In genomic region chr11:66727282-66727882, GRCh38 we compare ENCODE assay signal across 8 cellular contexts. TPM values are rescaled to one million over a fixed set of nuclear protein-coding genes. Genes with fewer than 3 reads are reported as not detected.
DNase-seq lines count a peak whose midpoint lies in the region; ATAC-seq, FAIRE-seq and TF ChIP-seq lines count a peak whose summit lies in the region.

No MANE protein-coding gene starts in this region.

- H3K36me3 ChIP-seq in HepG2 (replicated peaks in 1 of 2; ENCODE audit: control insufficient read depth in 1 of 2, insufficient read depth in 2 of 2, low read length in 2 of 2) (no peaks in the 10 kb centered on the region), subcutaneous abdominal adipose tissue (ENCODE audit: control insufficient read depth in 5 of 5, insufficient read depth in 5 of 5, low read length in 5 of 5) (no peaks in the 10 kb centered on the region)

- in situ Hi-C loops in HepG2 (cut with HindIII; ENCODE audit: extremely low pct_ligation_motif_present, low pct_unique_long_range_greater_than_20kb) = no loop called here

- H3K27ac ChIP-seq in HepG2 (ENCODE audit: extremely low read length, insufficient read depth, low read length) (no peak overlapping the region), subcutaneous abdominal adipose tissue (ENCODE audit: low read depth, low read length) (no peak overlapping the region)

- H3K4me3 ChIP-seq in HepG2 (replicated peaks in 1 of 3; ENCODE audit: insufficient read depth in 1 of 3, low read depth in 2 of 3, low read length in 3 of 3) = peak overlapping the region; percentile 24 to 69 (median 52)
- H3K4me3 ChIP-seq in subcutaneous abdominal adipose tissue (ENCODE audit: low read depth in 1 of 5, low read length in 5 of 5) = peak overlapping the region; percentile 51 to 68 (median 59)

- H3K79me2 ChIP-seq in HepG2 (ENCODE audit: insufficient read depth, low read length) = no peaks in the 10 kb centered on the region

- ATAC-seq in HepG2 = peak; percentile 63
- ATAC-seq in HG02852 (IDR thresholded peaks at IDR 0.05; ENCODE audit: unreplicated experiment) = no peak

- no peaks in the 10 kb centered on the region for H3K9me3 ChIP-seq in HepG2 (ENCODE audit: low read length)
- H3K9me3 ChIP-seq in subcutaneous abdominal adipose tissue (ENCODE audit: control insufficient read depth in 5 of 5, low read length in 5 of 5) = no peaks in the 10 kb centered on the region

- no peak for TF ChIP-seq CTCF in HepG2 (CRISPR knock-in tag; IDR thresholded peaks at IDR 0.05)

- no peak for FAIRE-seq in HepG2 (lab: Jason Lieb, UNC)

- no TSS peak for BruUV-seq in HepG2 (replicated peaks; lab: Mats Ljungman, UMichigan)

- intact Hi-C loops in HepG2 (cut with micrococcal nuclease; ENCODE audit: unreplicated experiment) = no loop called here

- H3K9ac ChIP-seq in HepG2 (ENCODE audit: insufficient read depth, low read depth, low read length) = 0 out of 2 replicates have a peak overlapping the region, but pooled peaks have one; percentile 29
- peak overlapping the region in 3 of 5 donors; percentile 44 to 64 (median 55) for H3K9ac ChIP-seq in subcutaneous abdominal adipose tissue (ENCODE audit: low read length in 5 of 5)

- POLR2A ChIA-PET in HepG2 (lab: Yijun Ruan, JAX) = no interaction called here

- no peaks in the 10 kb centered on the region for H4K20me1 ChIP-seq in HepG2 (ENCODE audit: insufficient read depth, low read length)

- DNase-seq in stimulated activated CD4-positive, alpha-beta T cell treated with anti-CD3 and anti-CD28 coated beads, Interleukin-15, amount 100 ng/mL, for 24 hours = peak; percentile 48
- DNase-seq in stimulated activated CD4-positive, alpha-beta T cell treated with anti-CD3 and anti-CD28 coated beads, Interleukin-12 subunit alpha, Interleukin-12 subunit beta, amount 100 ng/mL, for 4 hours = no peak
- DNase-seq in SHP77 treated with DMSO at 0.1 percent for 48 hours (lab: John Stamatoyannopoulos, UW) = peak; percentile 21
- DNase-seq in central memory CD4-positive, alpha-beta T cell = peak; percentile 17
- no peak for DNase-seq in HepG2 (ENCODE audit: low spot score)
- DNase-seq in effector CD4-positive, alpha-beta T cell = no peak

- H3K4me2 ChIP-seq in HepG2 (ENCODE audit: low read depth, low read length) = peak overlapping the region; percentile 77

- no peak overlapping the region for H2AFZ ChIP-seq in HepG2 (ENCODE audit: low read length)

- peaks cover 6 to 48% of the 10 kb centered on the region in 2 experiments for H3K27me3 ChIP-seq in HepG2 (ENCODE audit: control insufficient read depth in 1 of 2, insufficient read depth in 2 of 2, low read length in 2 of 2)
- H3K27me3 ChIP-seq in subcutaneous abdominal adipose tissue (ENCODE audit: control insufficient read depth in 5 of 5, insufficient read depth in 4 of 5, low read length in 5 of 5) = peaks cover 0 to 33% (median 21%) of the 10 kb centered on the region in 5 donors

- TF ChIP-seq RAD21 in HepG2 (CRISPR knock-in tag; IDR thresholded peaks at IDR 0.05) = no peak

- no peak for TF ChIP-seq EP300 in HepG2 (IDR thresholded peaks at IDR 0.05; ENCODE audit: low read depth in 2 of 2, low read length in 2 of 2)
- no peak for TF ChIP-seq EP300 in HepG2 (CRISPR knock-in tag; IDR thresholded peaks at IDR 0.05; ENCODE audit: borderline replicate concordance)

- no peak for TF ChIP-seq POLR2A in HepG2 (IDR thresholded peaks at IDR 0.05; ENCODE audit: insufficient read depth in 1 of 2, low read depth in 2 of 2, low read length in 2 of 2)

- CTCF ChIA-PET in HepG2 (lab: Yijun Ruan, JAX; ENCODE audit: low intra/inter-chr PET ratio, low total read pairs) = no interaction called here

- H3K4me1 ChIP-seq in HepG2 (ENCODE audit: insufficient read depth, low read length) = peaks cover 35% of the 10 kb centered on the region
- H3K4me1 ChIP-seq in subcutaneous abdominal adipose tissue (ENCODE audit: control insufficient read depth in 5 of 5, insufficient read depth in 5 of 5, low read length in 5 of 5) = peaks cover 2 to 13% (median 12%) of the 10 kb centered on the region in 5 donors

- WGBS in HepG2 (ENCODE audit: low lambda C conversion rate) = 2% methylated on average over 11 of the region's 58 CpGs

TF ChIP-seq in HepG2, 621 proteins besides CTCF, POLR2A, EP300 and RAD21 (continues in another document):
- TF ChIP-seq PAF1 (CRISPR knock-in tag; IDR thresholded peaks at IDR 0.05) = no peak
- no peak for TF ChIP-seq MED1 (CRISPR knock-in tag; IDR thresholded peaks at IDR 0.05)
- no peak for TF ChIP-seq ZNF333 (CRISPR knock-in tag; IDR thresholded peaks at IDR 0.05; ENCODE audit: borderline replicate concordance)
- TF ChIP-seq KLF6 (CRISPR knock-in tag; IDR thresholded peaks at IDR 0.05) = no peak
- no peak for TF ChIP-seq ATF7 (IDR thresholded peaks at IDR 0.05)
- TF ChIP-seq ATF7 (CRISPR knock-in tag; IDR thresholded peaks at IDR 0.05) = no peak
- TF ChIP-seq JARID2 (CRISPR knock-in tag; IDR thresholded peaks at IDR 0.05; ENCODE audit: insufficient replicate concordance) = no peak
- peak; percentile 72; the same call in 1 of the 2 replicates for TF ChIP-seq RNF2 (conservative IDR thresholded peaks at IDR 0.05; ENCODE audit: low read depth)
- TF ChIP-seq SAP130 (CRISPR knock-in tag; IDR thresholded peaks at IDR 0.05; ENCODE audit: low read depth) = peak; percentile 25; the same call in 1 of the 2 replicates
- no peak for TF ChIP-seq CCAR2 (optimal IDR thresholded peaks at IDR 0.05; ENCODE audit: low read depth, low read length)
- TF ChIP-seq, protein P1, sequence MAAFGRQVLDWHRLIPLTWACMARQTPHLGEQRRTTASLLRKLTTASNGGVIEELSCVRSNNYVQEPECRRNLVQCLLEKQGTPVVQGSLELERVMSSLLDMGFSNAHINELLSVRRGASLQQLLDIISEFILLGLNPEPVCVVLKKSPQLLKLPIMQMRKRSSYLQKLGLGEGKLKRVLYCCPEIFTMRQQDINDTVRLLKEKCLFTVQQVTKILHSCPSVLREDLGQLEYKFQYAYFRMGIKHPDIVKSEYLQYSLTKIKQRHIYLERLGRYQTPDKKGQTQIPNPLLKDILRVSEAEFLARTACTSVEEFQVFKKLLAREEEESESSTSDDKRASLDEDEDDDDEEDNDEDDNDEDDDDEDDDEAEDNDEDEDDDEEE (CRISPR knock-in tag; IDR thresholded peaks at IDR 0.05) = 0 out of 2 replicates have a peak, but pooled peaks have one; percentile 49
- 0 out of 2 replicates have a peak, but pooled peaks have one; percentile 34 for TF ChIP-seq ZNF451 (CRISPR knock-in tag; IDR thresholded peaks at IDR 0.05)
- TF ChIP-seq MXD4 (CRISPR knock-in tag; IDR thresholded peaks at IDR 0.05) = no peak

RNA-seq across cellular contexts. Expression of gene SPTBN2, which starts 1.6 kb away (rescaled TPM):
- total RNA-seq in HepG2 (2016; rRNA removed; fragmentation: Illumina TruSeq; extraction: Trizol) = 1.2 and 4.0 TPM in 2 replicates
- 0.51 and 1.1 TPM in 2 replicates for total RNA-seq in HepG2 (2016; cell fraction: cytosol; rRNA removed; fragmentation: Illumina TruSeq; extraction: Trizol; ENCODE audit: low read depth)
- 1.4 and 4.7 TPM in 2 replicates for total RNA-seq in HepG2 (2016; cell fraction: insoluble cytoplasmic fraction; rRNA removed; fragmentation: Illumina TruSeq; extraction: Trizol)
- total RNA-seq in HepG2 (2016; cell fraction: membrane; rRNA removed; fragmentation: Illumina TruSeq; extraction: Trizol) = 0.34 and 0.53 TPM in 2 replicates
- 5.5 and 7.1 TPM in 2 replicates for total RNA-seq in HepG2 (2016; cell fraction: nucleus; rRNA removed; fragmentation: Illumina TruSeq; extraction: Trizol)
- polyA plus RNA-seq in HepG2 (2011; rRNA removed) = 0.65 and 2.0 TPM in 2 replicates
- 0.69 and 0.91 TPM in 2 replicates for polyA plus RNA-seq in HepG2 (2011; cell fraction: cytosol; rRNA removed)
- polyA plus RNA-seq in HepG2 (2011; cell fraction: nucleus; rRNA removed) = 8.8 and 9.0 TPM in 2 replicates
- 1.2 and 2.0 TPM in 2 replicates for polyA plus RNA-seq in HepG2 (2012)
- 0.15 and 0.21 TPM in 2 replicates for polyA plus RNA-seq in HepG2 (2016; cell fraction: cytosol; fragmentation: Illumina TruSeq; extraction: Trizol; ENCODE audit: low read depth)
- 1.0 and 2.0 TPM in 2 replicates for polyA plus RNA-seq in HepG2 (2016; cell fraction: insoluble cytoplasmic fraction; fragmentation: Illumina TruSeq; extraction: Trizol; ENCODE audit: low read depth)
- 0.35 and 0.48 TPM in 2 replicates for polyA plus RNA-seq in HepG2 (2016; cell fraction: membrane; fragmentation: Illumina TruSeq; extraction: Trizol; ENCODE audit: low read depth)
- 8.1 and 13.3 TPM in 2 replicates for polyA plus RNA-seq in HepG2 (2016; cell fraction: nucleus; fragmentation: Illumina TruSeq; extraction: Trizol; ENCODE audit: insufficient read depth, low read depth)
- 2.5 and 62.0 TPM in 2 replicates for polyA minus RNA-seq in HepG2 (2011; rRNA and poly(A)+ RNA removed; ENCODE audit: low replicate concordance)
- 1.1 and 2.7 TPM in 2 replicates for polyA minus RNA-seq in HepG2 (2011; cell fraction: cytosol; rRNA and poly(A)+ RNA removed)
- polyA minus RNA-seq in HepG2 (2011; cell fraction: nucleus; rRNA and poly(A)+ RNA removed) = 3.5 and 4.8 TPM in 2 replicates

RNA-seq across cellular contexts. Expression of gene RBM4B, which starts 49.7 kb away (rescaled TPM):
- total RNA-seq in HepG2 (2016; rRNA removed; fragmentation: Illumina TruSeq; extraction: Trizol) = 25.6 and 25.8 TPM in 2 replicates
- total RNA-seq in HepG2 (2016; cell fraction: cytosol; rRNA removed; fragmentation: Illumina TruSeq; extraction: Trizol; ENCODE audit: low read depth) = 11.1 and 13.0 TPM in 2 replicates
- 24.9 and 27.1 TPM in 2 replicates for total RNA-seq in HepG2 (2016; cell fraction: insoluble cytoplasmic fraction; rRNA removed; fragmentation: Illumina TruSeq; extraction: Trizol)
- total RNA-seq in HepG2 (2016; cell fraction: membrane; rRNA removed; fragmentation: Illumina TruSeq; extraction: Trizol) = 16.5 and 17.7 TPM in 2 replicates
- 21.3 and 26.1 TPM in 2 replicates for total RNA-seq in HepG2 (2016; cell fraction: nucleus; rRNA removed; fragmentation: Illumina TruSeq; extraction: Trizol)
- 32.4 and 33.5 TPM in 2 replicates for polyA plus RNA-seq in HepG2 (2011; rRNA removed)
- 19.2 and 24.1 TPM in 2 replicates for polyA plus RNA-seq in HepG2 (2011; cell fraction: cytosol; rRNA removed)
- polyA plus RNA-seq in HepG2 (2011; cell fraction: nucleus; rRNA removed) = 51.7 and 54.9 TPM in 2 replicates
- polyA plus RNA-seq in HepG2 (2012) = 18.3 and 24.4 TPM in 2 replicates
- polyA plus RNA-seq in HepG2 (2016; cell fraction: cytosol; fragmentation: Illumina TruSeq; extraction: Trizol; ENCODE audit: low read depth) = 4.8 and 5.2 TPM in 2 replicates
- 28.7 and 29.9 TPM in 2 replicates for polyA plus RNA-seq in HepG2 (2016; cell fraction: insoluble cytoplasmic fraction; fragmentation: Illumina TruSeq; extraction: Trizol; ENCODE audit: low read depth)
- polyA plus RNA-seq in HepG2 (2016; cell fraction: membrane; fragmentation: Illumina TruSeq; extraction: Trizol; ENCODE audit: low read depth) = 7.3 and 10.0 TPM in 2 replicates
- 43.3 and 48.3 TPM in 2 replicates for polyA plus RNA-seq in HepG2 (2016; cell fraction: nucleus; fragmentation: Illumina TruSeq; extraction: Trizol; ENCODE audit: insufficient read depth, low read depth)
- 19.7 and 31.4 TPM in 2 replicates for polyA minus RNA-seq in HepG2 (2011; rRNA and poly(A)+ RNA removed; ENCODE audit: low replicate concordance)
- polyA minus RNA-seq in HepG2 (2011; cell fraction: cytosol; rRNA and poly(A)+ RNA removed) = 7.9 and 9.7 TPM in 2 replicates
- polyA minus RNA-seq in HepG2 (2011; cell fraction: nucleus; rRNA and poly(A)+ RNA removed) = 39.4 and 40.9 TPM in 2 replicates

Comparison
In these comparisons a context has a peak if more than half of its experiments do, and no peak if none do; other contexts are left out.
1. DNase-seq: peak in stimulated activated CD4-positive, alpha-beta T cell treated with anti-CD3 and anti-CD28 coated beads, Interleukin-15, amount 100 ng/mL, for 24 hours (single experiment), SHP77 treated with DMSO at 0.1 percent for 48 hours (single experiment) and central memory CD4-positive, alpha-beta T cell (single experiment); none in stimulated activated CD4-positive, alpha-beta T cell treated with anti-CD3 and anti-CD28 coated beads, Interleukin-12 subunit alpha, Interleukin-12 subunit beta, amount 100 ng/mL, for 4 hours (single experiment), HepG2 (single experiment) and effector CD4-positive, alpha-beta T cell (single experiment).